Comparison of ENCODE assay signal across 14 cellular contexts in genomic region chr19:18440936-18441803, GRCh38. TPM values are rescaled to one million over a fixed set of nuclear protein-coding genes. Genes with fewer than 3 reads are reported as not detected.
DNase-seq lines count a peak whose midpoint lies in the region; ATAC-seq, FAIRE-seq and TF ChIP-seq lines count a peak whose summit lies in the region.
"Had no signal": no experiment of that assay in that cellular context is flagged by ENCODE, and none has a peak within 500 bp of the region (broad histone marks: within the 10 kb centered on the region; RNA-seq: fewer than 3 reads in every experiment).

No MANE protein-coding gene starts in this region.

- peaks cover 15% of the 10 kb centered on the region for H3K36me3 Mint-ChIP-seq in activated CD8-positive, alpha-beta memory T cell treated with anti-CD3 and anti-CD28 coated beads, Interleukin-2, amount 10 ng/mL, durations not matched to agents 7 days and 5 days

- H3K27ac ChIP-seq in RWPE1 (peak overlapping the region; percentile 94), H1 (ENCODE audit: low read depth, low read length) (no peak overlapping the region), trophoblast cell (ENCODE audit: low read depth, low read length) (peak overlapping the region; percentile 97)

- peaks cover 16% of the 10 kb centered on the region; the same call in 1 of the 2 replicates for H3K23me2 ChIP-seq in H1 (ENCODE audit: low read depth, low read length)

- peaks cover 0 to 14% of the 10 kb centered on the region in 2 experiments for H4K20me1 ChIP-seq in H1 (replicated peaks in 1 of 2; ENCODE audit: control insufficient read depth in 1 of 2, insufficient read depth in 2 of 2, low read length in 2 of 2)

- H3K9me3 Mint-ChIP-seq in activated CD8-positive, alpha-beta memory T cell treated with anti-CD3 and anti-CD28 coated beads, Interleukin-2, amount 10 ng/mL, durations not matched to agents 7 days and 5 days (ENCODE audit: low read depth), result peaks cover 3% of the 10 kb centered on the region

- POLR2A ChIA-PET in RWPE1 (lab: Yijun Ruan, JAX; ENCODE audit: low non-redundant PET), result no interaction called here
- POLR2A ChIA-PET in H1 (lab: Charles Lee; ENCODE audit: partially characterized antibody), result interaction anchor here (0.7 to 3.4 kb wide), 11 partner anchors 9 to 337 kb away, joined by 3 to 19 read pairs (median 4); partner anchors contain the start of genes JUND, SSBP4 and UBA52

- H3K56ac ChIP-seq in H1 (replicated peaks; ENCODE audit: insufficient read length, low read depth, low read length), result no peak overlapping the region

- no peak overlapping the region for H3K4me3 Mint-ChIP-seq in activated CD8-positive, alpha-beta memory T cell treated with anti-CD3 and anti-CD28 coated beads, Interleukin-2, amount 10 ng/mL, durations not matched to agents 7 days and 5 days

- peak overlapping the region; percentile 86 for H3K27ac Mint-ChIP-seq in activated CD8-positive, alpha-beta memory T cell treated with anti-CD3 and anti-CD28 coated beads, Interleukin-2, amount 10 ng/mL, durations not matched to agents 7 days and 5 days

- H3K79me2 ChIP-seq in H1 (ENCODE audit: control insufficient read depth in 1 of 2, insufficient read depth in 2 of 2, low read length in 2 of 2) (no peaks in the 10 kb centered on the region), trophoblast cell (ENCODE audit: control insufficient read depth, insufficient read depth, low read length, poor library complexity) (peaks cover 15% of the 10 kb centered on the region)

- H2AFZ ChIP-seq in H1 (ENCODE audit: low read length) (no peak overlapping the region), trophoblast cell (ENCODE audit: insufficient read depth, low read length, poor library complexity) (no peak overlapping the region)

- no peak overlapping the region for H3K18ac ChIP-seq in H1 (ENCODE audit: extremely low read depth, low read length)
- peak overlapping the region; percentile 21 for H3K18ac ChIP-seq in trophoblast cell (ENCODE audit: low read length)

- H3K27me3 Mint-ChIP-seq in activated CD8-positive, alpha-beta memory T cell treated with anti-CD3 and anti-CD28 coated beads, Interleukin-2, amount 10 ng/mL, durations not matched to agents 7 days and 5 days, result no peaks in the 10 kb centered on the region

- no peak for TF ChIP-seq EP300 in H1 (IDR thresholded peaks at IDR 0.05; ENCODE audit: borderline replicate concordance in 1 of 2, low read depth in 2 of 2, low read length in 2 of 2)

- H3K23ac ChIP-seq in H1 (ENCODE audit: insufficient read length), result no peak overlapping the region
- no peak overlapping the region for H3K23ac ChIP-seq in trophoblast cell (ENCODE audit: low read length)

- H2BK120ac ChIP-seq in H1 (replicated peaks; ENCODE audit: low read depth, low read length), result no peak overlapping the region
- H2BK120ac ChIP-seq in trophoblast cell (ENCODE audit: insufficient read depth, low read length, poor library complexity), result no peak overlapping the region

- H2AK5ac ChIP-seq in H1 (ENCODE audit: low read depth, low read length) (0 out of 2 replicates have a peak overlapping the region, but pooled peaks have one; percentile 53), trophoblast cell (ENCODE audit: low read length) (peak overlapping the region; percentile 43)

- peaks cover 0 to 8% (median 2%) of the 10 kb centered on the region in 4 experiments; a peak in 4 of 8 replicates for H3K36me3 ChIP-seq in H1 (ENCODE audit: control insufficient read depth in 2 of 4, insufficient read depth in 4 of 4, low read length in 3 of 4)
- peaks cover 29 to 31% of the 10 kb centered on the region in 2 experiments for H3K36me3 ChIP-seq in trophoblast cell (ENCODE audit: control insufficient read depth in 1 of 2, insufficient read depth in 2 of 2, low read length in 2 of 2)

- ATAC-seq in activated CD8-positive, alpha-beta memory T cell treated with anti-CD3 and anti-CD28 coated beads, Interleukin-2, amount 10 ng/mL, durations not matched to agents 7 days and 5 days, result no peak
- ATAC-seq in HG03196 (IDR thresholded peaks at IDR 0.05; ENCODE audit: unreplicated experiment) (no peak), GM21529 (IDR thresholded peaks at IDR 0.05; ENCODE audit: unreplicated experiment) (no peak)
- ATAC-seq: right cardiac atrium had no signal

- H3K27me3 ChIP-seq in H1 (replicated peaks in 1 of 4; ENCODE audit: control insufficient read depth in 3 of 4, extremely low read depth in 1 of 4, insufficient read depth in 3 of 4, low read length in 3 of 4) (no peaks in the 10 kb centered on the region), trophoblast cell (ENCODE audit: insufficient read depth, low read length) (no peaks in the 10 kb centered on the region)

- no peak overlapping the region for H4K5ac ChIP-seq in H1 (ENCODE audit: insufficient read length, low read depth, low read length)

- CTCF ChIA-PET in activated CD8-positive, alpha-beta memory T cell treated with anti-CD3 and anti-CD28 coated beads, Interleukin-2, amount 10 ng/mL, durations not matched to agents 7 days and 5 days (lab: Charles Lee), result interaction anchor here (0.7 to 3.7 kb wide), 10 partner anchors 9 to 148 kb away, joined by 3 to 15 read pairs (median 4); partner anchors contain the start of genes REX1BD and SSBP4
- CTCF ChIA-PET in RWPE1 (lab: Yijun Ruan, JAX), result interaction anchor here (2.9 kb wide), 1 partner anchor 9 kb away, joined by 16 read pairs; no protein-coding TSS in a partner anchor
- CTCF ChIA-PET in H1 (lab: Charles Lee; ENCODE audit: partially characterized antibody), result interaction anchor here (1.0 to 2.4 kb wide), 10 partner anchors 7 to 79 kb away, joined by 3 to 8 read pairs (median 4); no protein-coding TSS in a partner anchor

- no peak overlapping the region for H2BK5ac ChIP-seq in H1 (ENCODE audit: low read depth, low read length)
- no peak overlapping the region for H2BK5ac ChIP-seq in trophoblast cell (ENCODE audit: low read depth, low read length, poor library complexity)

- H3K9me3 ChIP-seq in H1 (ENCODE audit: insufficient read depth in 2 of 2, low read depth in 1 of 2, low read length in 1 of 2) (no peaks in the 10 kb centered on the region), trophoblast cell (ENCODE audit: insufficient read depth, low read depth, low read length) (peaks cover 2% of the 10 kb centered on the region)

- WGBS in H1 (ENCODE audit: extremely low coverage in 1 of 2, insufficient coverage in 1 of 2, insufficient read length in 1 of 2, insufficient replicate concordance in 2 of 2, low coverage in 1 of 2, low lambda C conversion rate in 2 of 2, missing lambda C conversion rate in 1 of 2), 2 experiments, result 85% methylated on average over 19 of the region's 23 CpGs; no CpG with 5 or more reads in 1 of the 2 experiments
- no CpG with 5 or more reads among the region's 23 CpGs for WGBS in trophoblast cell (ENCODE audit: extremely low coverage, insufficient coverage, insufficient read length)

- no peak for TF ChIP-seq CTCF in RWPE1 (conservative IDR thresholded peaks at IDR 0.05; ENCODE audit: low read depth)
- TF ChIP-seq CTCF in H1 (IDR thresholded peaks at IDR 0.05; ENCODE audit: control extremely low read depth in 1 of 3, insufficient read depth in 1 of 3, low read depth in 1 of 3, low read length in 3 of 3), result no peak

- H2BK15ac ChIP-seq in H1 (ENCODE audit: low read length), result no peak overlapping the region

- H3K4me1 ChIP-seq in H1 (replicated peaks in 1 of 4; ENCODE audit: control insufficient read depth in 3 of 4, insufficient read depth in 4 of 4, low read length in 3 of 4) (peaks cover 5 to 22% (median 18%) of the 10 kb centered on the region in 4 experiments), trophoblast cell (ENCODE audit: control insufficient read depth in 1 of 2, insufficient read depth in 2 of 2, low read length in 2 of 2) (peaks cover 36 to 57% of the 10 kb centered on the region in 2 experiments)

- TF ChIP-seq RAD21 in H1 (IDR thresholded peaks at IDR 0.05 in 1 of 2, conservative IDR thresholded peaks at IDR 0.05 in 1 of 2; ENCODE audit: low read depth in 2 of 2, low read length in 2 of 2), result no peak

- H3K4ac ChIP-seq in H1 (replicated peaks; ENCODE audit: insufficient read length, low read depth, low read length) (no peak overlapping the region), trophoblast cell (ENCODE audit: low read depth, low read length) (no peak overlapping the region)

- H4K8ac ChIP-seq in H1 (ENCODE audit: extremely low read depth, insufficient read depth, low read length), result no peak overlapping the region; the same call in 1 of the 2 replicates
- H4K8ac ChIP-seq in trophoblast cell (ENCODE audit: low read depth, low read length), result no peak overlapping the region

- no peak for FAIRE-seq in H1 (lab: Jason Lieb, UNC)
- FAIRE-seq: endometrium had no signal

- no peak overlapping the region for H2BK20ac ChIP-seq in H1 (ENCODE audit: low read length)

- no peaks in the 10 kb centered on the region for H3K79me1 ChIP-seq in H1 (ENCODE audit: low read depth, low read length)
- H3K79me1 ChIP-seq in trophoblast cell (ENCODE audit: low read length), result peaks cover 34% of the 10 kb centered on the region

- H3K4me2 ChIP-seq in H1 (ENCODE audit: insufficient read depth in 1 of 2, low read depth in 2 of 2, low read length in 2 of 2) (no peak overlapping the region), trophoblast cell (ENCODE audit: low read length) (no peak overlapping the region)

- H4K91ac ChIP-seq in H1 (replicated peaks; ENCODE audit: insufficient read length, low read length), result no peak overlapping the region
- H4K91ac ChIP-seq in trophoblast cell (ENCODE audit: low read depth, low read length), result peak overlapping the region; percentile 12

- TF ChIP-seq POLR2A in H1 (IDR thresholded peaks at IDR 0.05; ENCODE audit: control extremely low read depth in 1 of 2, low read depth in 2 of 2, low read length in 2 of 2), result no peak

- H3K4me3 ChIP-seq in H1 (ENCODE audit: extremely low read depth in 1 of 4, insufficient read depth in 2 of 4, low read depth in 3 of 4, low read length in 4 of 4) (no peak overlapping the region), trophoblast cell (ENCODE audit: low read depth, low read length) (no peak overlapping the region)

- H3K14ac ChIP-seq in H1 (ENCODE audit: insufficient read length) (no peak overlapping the region), trophoblast cell (ENCODE audit: low read length) (no peak overlapping the region)

- H4K12ac ChIP-seq in trophoblast cell (ENCODE audit: low read depth, low read length), result no peak overlapping the region

- peaks cover 17% of the 10 kb centered on the region for H3K4me1 Mint-ChIP-seq in activated CD8-positive, alpha-beta memory T cell treated with anti-CD3 and anti-CD28 coated beads, Interleukin-2, amount 10 ng/mL, durations not matched to agents 7 days and 5 days

- DNase-seq in activated CD8-positive, alpha-beta memory T cell treated with anti-CD3 and anti-CD28 coated beads, Interleukin-2, amount 10 ng/mL, durations not matched to agents 7 days and 5 days, result no peak
- no peak for DNase-seq in activated CD8-positive, alpha-beta memory T cell treated with anti-CD3 and anti-CD28 coated beads for 24 hours
- DNase-seq in RWPE1 (ENCODE audit: low spot score) (no peak), H1 (ENCODE audit: low read depth in 1 of 2, low spot score in 2 of 2) (no peak), trophoblast cell (no peak), cerebellum (ENCODE audit: low spot score) (no peak)
- DNase-seq: activated CD4-positive, alpha-beta T cell treated with anti-CD3 and anti-CD28 coated beads for 1 hour; hippocampal formation had no signal

- H3K9ac ChIP-seq in H1 (replicated peaks in 1 of 4; ENCODE audit: extremely low read depth in 1 of 4, low read depth in 3 of 4, low read length in 3 of 4) (no peak overlapping the region), trophoblast cell (ENCODE audit: low read length) (no peak overlapping the region)

- H2BK12ac ChIP-seq in H1 (ENCODE audit: low read depth, low read length) (no peak overlapping the region), trophoblast cell (ENCODE audit: low read length) (peak overlapping the region; percentile 41)

RNA-seq across cellular contexts. Expression of gene ISYNA1, which starts 3.2 kb away (rescaled TPM):
- total RNA-seq in activated CD8-positive, alpha-beta memory T cell treated with anti-CD3 and anti-CD28 coated beads, Interleukin-2, amount 10 ng/mL, durations not matched to agents 7 days and 5 days, result 10 to 100 TPM; 29.6 to 30.0 TPM
- 207 and 215 TPM in 2 replicates for total RNA-seq in H1 (2021; fragmentation: NEBNext Ultra II Directional; extraction: Animal tissue kit (Norgen Biotek cat#: 25700))
- 264 and 330 TPM in 2 replicates for polyA plus RNA-seq in H1 (2011; rRNA removed)
- polyA plus RNA-seq in H1 (2011; cell fraction: cytosol; rRNA removed), result 164 TPM
- 558 TPM for polyA plus RNA-seq in H1 (2011; cell fraction: nucleus; rRNA removed)
- 147 to 255 TPM (median 231 TPM) in 4 replicates for polyA plus RNA-seq in H1 (2012, experiment 1 of 2)
- 269 TPM for polyA plus RNA-seq in H1 (2012, experiment 2 of 2)
- polyA plus RNA-seq in H1 (2013, experiment 1 of 2), result 172 TPM
- polyA plus RNA-seq in H1 (2013, experiment 2 of 2), result 158 TPM
- polyA minus RNA-seq in H1 (2011; rRNA and poly(A)+ RNA removed), result 67.7 and 79.7 TPM in 2 replicates
- 153 TPM for polyA minus RNA-seq in H1 (2011; cell fraction: cytosol; rRNA and poly(A)+ RNA removed)
- 97.1 TPM for polyA minus RNA-seq in H1 (2011; cell fraction: nucleus; rRNA and poly(A)+ RNA removed)
- 476 and 488 TPM in 2 replicates for polyA plus RNA-seq in trophoblast cell (2013)
- 43.2 TPM for total RNA-seq in cerebellum

RNA-seq across cellular contexts. Expression of gene SSBP4, which starts 22.0 kb away (rescaled TPM):
- total RNA-seq in activated CD8-positive, alpha-beta memory T cell treated with anti-CD3 and anti-CD28 coated beads, Interleukin-2, amount 10 ng/mL, durations not matched to agents 7 days and 5 days, result 100 to 1,000 TPM; 197 to 247 TPM
- total RNA-seq in H1 (2021; fragmentation: NEBNext Ultra II Directional; extraction: Animal tissue kit (Norgen Biotek cat#: 25700)), result 26.4 and 30.5 TPM in 2 replicates
- 33.7 and 51.3 TPM in 2 replicates for polyA plus RNA-seq in H1 (2011; rRNA removed)
- 28.5 TPM for polyA plus RNA-seq in H1 (2011; cell fraction: cytosol; rRNA removed)
- 60.9 TPM for polyA plus RNA-seq in H1 (2011; cell fraction: nucleus; rRNA removed)
- polyA plus RNA-seq in H1 (2012, experiment 1 of 2), result 11.5 to 29.1 TPM (median 22.0 TPM) in 4 replicates
- polyA plus RNA-seq in H1 (2012, experiment 2 of 2), result 26.6 TPM
- 40.7 TPM for polyA plus RNA-seq in H1 (2013, experiment 1 of 2)
- 42.3 TPM for polyA plus RNA-seq in H1 (2013, experiment 2 of 2)
- 1.9 and 3.2 TPM in 2 replicates for polyA minus RNA-seq in H1 (2011; rRNA and poly(A)+ RNA removed)
- 25.3 TPM for polyA minus RNA-seq in H1 (2011; cell fraction: cytosol; rRNA and poly(A)+ RNA removed)
- polyA minus RNA-seq in H1 (2011; cell fraction: nucleus; rRNA and poly(A)+ RNA removed), result 21.7 TPM
- polyA plus RNA-seq in trophoblast cell (2013), result 51.1 and 52.0 TPM in 2 replicates
- 32.2 TPM for total RNA-seq in cerebellum

RNA-seq across cellular contexts. Expression of gene LRRC25, which starts 43.7 kb away (rescaled TPM):
- total RNA-seq in activated CD8-positive, alpha-beta memory T cell treated with anti-CD3 and anti-CD28 coated beads, Interleukin-2, amount 10 ng/mL, durations not matched to agents 7 days and 5 days, result under 1 TPM in 1 of 2 experiments, not detected in 1; 0.12 TPM
- 0.20 and 0.23 TPM in 2 replicates for total RNA-seq in H1 (2021; fragmentation: NEBNext Ultra II Directional; extraction: Animal tissue kit (Norgen Biotek cat#: 25700))
- polyA plus RNA-seq in H1 (2011; rRNA removed), result 0.31 and 0.41 TPM in 2 replicates
- polyA plus RNA-seq in H1 (2011; cell fraction: cytosol; rRNA removed), result 0.35 TPM
- 0.30 TPM for polyA plus RNA-seq in H1 (2011; cell fraction: nucleus; rRNA removed)
- polyA plus RNA-seq in H1 (2012, experiment 1 of 2), result 0.09 to 0.29 TPM (median 0.19 TPM) in 3 of 4 replicates, not detected in the other
- 0.16 TPM for polyA plus RNA-seq in H1 (2012, experiment 2 of 2)
- polyA plus RNA-seq in H1 (2013, experiment 1 of 2), result 0.14 TPM
- polyA plus RNA-seq in H1 (2013, experiment 2 of 2), result 0.13 TPM
- polyA minus RNA-seq in H1 (2011; rRNA and poly(A)+ RNA removed), result 0.35 and 0.46 TPM in 2 replicates
- not detected for polyA minus RNA-seq in H1 (2011; cell fraction: cytosol; rRNA and poly(A)+ RNA removed)
- polyA minus RNA-seq in H1 (2011; cell fraction: nucleus; rRNA and poly(A)+ RNA removed), result not detected
- polyA plus RNA-seq in trophoblast cell (2013), result not detected in 2 replicates
- 1.00 TPM for total RNA-seq in cerebellum
- total RNA-seq: chondrocyte, MCF 10A had no signal

RNA-seq across cellular contexts. Expression of gene GDF15, which starts 55.2 kb away (rescaled TPM):
- total RNA-seq in activated CD8-positive, alpha-beta memory T cell treated with anti-CD3 and anti-CD28 coated beads, Interleukin-2, amount 10 ng/mL, durations not matched to agents 7 days and 5 days, result not detected
- total RNA-seq in H1 (2021; fragmentation: NEBNext Ultra II Directional; extraction: Animal tissue kit (Norgen Biotek cat#: 25700)), result 4.1 and 5.0 TPM in 2 replicates
- polyA plus RNA-seq in H1 (2011; rRNA removed), result 8.5 and 18.8 TPM in 2 replicates
- polyA plus RNA-seq in H1 (2011; cell fraction: cytosol; rRNA removed), result 8.2 TPM
- 17.2 TPM for polyA plus RNA-seq in H1 (2011; cell fraction: nucleus; rRNA removed)
- 4.9 to 6.1 TPM (median 5.6 TPM) in 4 replicates for polyA plus RNA-seq in H1 (2012, experiment 1 of 2)
- 5.5 TPM for polyA plus RNA-seq in H1 (2012, experiment 2 of 2)
- 11.8 TPM for polyA plus RNA-seq in H1 (2013, experiment 1 of 2)
- polyA plus RNA-seq in H1 (2013, experiment 2 of 2), result 14.4 TPM
- polyA minus RNA-seq in H1 (2011; rRNA and poly(A)+ RNA removed), result 1.1 and 2.9 TPM in 2 replicates
- polyA minus RNA-seq in H1 (2011; cell fraction: cytosol; rRNA and poly(A)+ RNA removed), result 6.8 TPM
- 9.7 TPM for polyA minus RNA-seq in H1 (2011; cell fraction: nucleus; rRNA and poly(A)+ RNA removed)
- 182 and 198 TPM in 2 replicates for polyA plus RNA-seq in trophoblast cell (2013)
- total RNA-seq in cerebellum, result 0.36 TPM
